In the genomic region with DNA sequence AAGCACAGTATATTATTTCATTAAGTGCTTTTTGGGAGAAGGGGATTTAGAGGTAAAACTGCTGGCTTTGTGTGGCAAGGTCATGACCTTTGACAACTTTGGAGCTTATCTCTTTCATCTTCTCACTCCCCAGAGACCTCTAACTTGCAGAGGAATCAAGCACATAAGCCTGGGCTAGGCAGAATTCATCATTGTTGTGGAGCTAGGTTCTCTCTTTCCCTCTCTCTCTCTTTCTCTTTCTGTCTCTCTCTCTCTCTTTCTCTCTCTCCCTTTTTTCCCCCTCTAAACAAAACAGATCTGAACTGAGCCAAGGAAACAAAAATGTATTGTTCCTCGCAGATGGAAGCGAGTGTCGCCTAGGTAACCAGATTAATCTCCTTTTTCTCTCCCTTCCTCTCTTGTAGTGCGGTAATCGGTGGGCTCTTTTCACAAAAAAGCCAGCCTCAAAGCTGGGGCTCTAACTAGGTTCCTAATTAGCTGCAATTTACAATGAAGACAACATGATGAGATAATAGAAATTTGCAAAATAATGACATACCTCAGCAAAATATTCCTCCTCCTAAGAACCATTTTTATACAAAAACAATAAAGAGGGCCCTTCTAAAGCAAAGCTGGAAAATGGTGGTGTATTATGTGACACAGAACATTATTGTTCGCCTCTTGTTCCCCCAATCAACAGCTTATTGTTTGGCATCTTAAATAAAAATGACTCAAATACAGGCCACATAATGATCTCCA, we compare ENCODE assay signal across 22 cellular contexts.
DNase-seq lines count a peak whose midpoint lies in the region; ATAC-seq and TF ChIP-seq lines count a peak whose summit lies in the region.
"Had no signal": no experiment of that assay in that cellular context is flagged by ENCODE, and none has a peak within 500 bp of the region (broad histone marks: within the 10 kb centered on the region; RNA-seq: fewer than 3 reads in every experiment).

No MANE protein-coding gene starts in this region.

- no peaks in the 10 kb centered on the region for H3K36me3 Mint-ChIP-seq in glutamatergic neuron (ENCODE audit: unreplicated experiment)
- H3K36me3 Mint-ChIP-seq: activated naive CD8-positive, alpha-beta T cell treated with anti-CD3 and anti-CD28 coated beads, Interleukin-2, amount 10 ng/mL, durations not matched to agents 7 days and 5 days; CD4-positive, alpha-beta memory T cell; mesothelial cell of epicardium had no signal

- no peaks in the 10 kb centered on the region for H3K9me3 Mint-ChIP-seq in glutamatergic neuron (ENCODE audit: unreplicated experiment)
- H3K9me3 Mint-ChIP-seq: activated B cell treated with CpG ODN at 0.5 μM for 24 hours, nephron had no signal

- DNase-seq in NCI-H1436 treated with DMSO at 0.1 percent for 48 hours (lab: John Stamatoyannopoulos, UW) (peak; percentile 57), SK-MEL-5 (ENCODE audit: low read depth, low spot score) (peak; percentile 11), glutamatergic neuron (no peak), putamen (ENCODE audit: low spot score) (peak; percentile 4), dermis blood vessel endothelial cell (no peak), SHP77 treated with DMSO at 0.1 percent for 48 hours (lab: John Stamatoyannopoulos, UW) (no peak)
- DNase-seq in stimulated activated CD4-positive, alpha-beta T cell treated with anti-CD3 and anti-CD28 coated beads, Interleukin-4, amount 100 ng/mL, for 4 hours: no peak
- DNase-seq: activated B cell treated with CpG ODN at 0.5 μM for 24 hours; activated CD4-positive, alpha-beta T cell treated with anti-CD3 and anti-CD28 coated beads, Interleukin-2, amount 50 U/mL, for 48 hours; activated CD8-positive, alpha-beta memory T cell treated with anti-CD3 and anti-CD28 coated beads, Interleukin-2, amount 50 U/mL, for 48 hours; activated naive CD8-positive, alpha-beta T cell treated with anti-CD3 and anti-CD28 coated beads, Interleukin-2, amount 10 ng/mL, durations not matched to agents 7 days and 5 days; DMS 273 treated with DMSO at 0.1 percent for 48 hours; left cardiac atrium; NCI-H1092; NCI-H526; stimulated activated CD4-positive, alpha-beta T cell treated with anti-CD3 and anti-CD28 coated beads, Interleukin-2, amount 100 ng/mL, for 48 hours; stimulated activated naive CD4-positive, alpha-beta T cell treated with Interleukin-2 at 50 U/mL for 16 hours; T-helper 9 cell had no signal

- peak overlapping the region; percentile 7 for H3K4me3 Mint-ChIP-seq in glutamatergic neuron (ENCODE audit: unreplicated experiment)
- H3K4me3 Mint-ChIP-seq: activated B cell treated with CpG ODN at 0.5 μM for 24 hours; activated naive CD8-positive, alpha-beta T cell treated with anti-CD3 and anti-CD28 coated beads, Interleukin-2, amount 10 ng/mL, durations not matched to agents 7 days and 5 days; CD4-positive, alpha-beta memory T cell; mesothelial cell of epicardium; nephron had no signal

- H3K27ac Mint-ChIP-seq in glutamatergic neuron (ENCODE audit: unreplicated experiment): peak overlapping the region; percentile 6
- H3K27ac Mint-ChIP-seq: activated B cell treated with CpG ODN at 0.5 μM for 24 hours; activated naive CD8-positive, alpha-beta T cell treated with anti-CD3 and anti-CD28 coated beads, Interleukin-2, amount 10 ng/mL, durations not matched to agents 7 days and 5 days; CD4-positive, alpha-beta memory T cell; mesothelial cell of epicardium; nephron had no signal

- H3K4me1 Mint-ChIP-seq in glutamatergic neuron (ENCODE audit: low read depth, unreplicated experiment): peaks cover 19% of the 10 kb centered on the region
- H3K4me1 Mint-ChIP-seq: activated B cell treated with CpG ODN at 0.5 μM for 24 hours; activated naive CD8-positive, alpha-beta T cell treated with anti-CD3 and anti-CD28 coated beads, Interleukin-2, amount 10 ng/mL, durations not matched to agents 7 days and 5 days; CD4-positive, alpha-beta memory T cell; nephron had no signal

- no peaks in the 10 kb centered on the region for H3K27me3 Mint-ChIP-seq in glutamatergic neuron (ENCODE audit: unreplicated experiment)
- H3K27me3 Mint-ChIP-seq: activated B cell treated with CpG ODN at 0.5 μM for 24 hours; activated naive CD8-positive, alpha-beta T cell treated with anti-CD3 and anti-CD28 coated beads, Interleukin-2, amount 10 ng/mL, durations not matched to agents 7 days and 5 days; CD4-positive, alpha-beta memory T cell had no signal

- no peak for TF ChIP-seq CTCF in glutamatergic neuron (IDR thresholded peaks at IDR 0.05; ENCODE audit: partially characterized antibody, unreplicated experiment)

- no peak for ATAC-seq in activated CD4-positive, CD25-positive, alpha-beta regulatory T cell treated with anti-CD3 and anti-CD28 coated beads, Interleukin-2, amount 50 U/mL, for 24 hours
- ATAC-seq: left cardiac atrium had no signal

- in situ Hi-C loops in SK-MEL-5 (cut with HindIII; ENCODE audit: low pct_unique_long_range_greater_than_20kb, low sequenced_read_pairs): no loop called here

Comparison
In these comparisons a context has a peak if more than half of its experiments do, and no peak if none do; other contexts are left out.
1. DNase-seq: peak in NCI-H1436 treated with DMSO at 0.1 percent for 48 hours (single experiment), SK-MEL-5 (single experiment) and putamen (single experiment); none in glutamatergic neuron (single experiment), dermis blood vessel endothelial cell (single experiment), SHP77 treated with DMSO at 0.1 percent for 48 hours (single experiment) and stimulated activated CD4-positive, alpha-beta T cell treated with anti-CD3 and anti-CD28 coated beads, Interleukin-4, amount 100 ng/mL, for 4 hours (0 of 2).